ENCODE assay signal across 13 cellular contexts in the genomic region with DNA sequence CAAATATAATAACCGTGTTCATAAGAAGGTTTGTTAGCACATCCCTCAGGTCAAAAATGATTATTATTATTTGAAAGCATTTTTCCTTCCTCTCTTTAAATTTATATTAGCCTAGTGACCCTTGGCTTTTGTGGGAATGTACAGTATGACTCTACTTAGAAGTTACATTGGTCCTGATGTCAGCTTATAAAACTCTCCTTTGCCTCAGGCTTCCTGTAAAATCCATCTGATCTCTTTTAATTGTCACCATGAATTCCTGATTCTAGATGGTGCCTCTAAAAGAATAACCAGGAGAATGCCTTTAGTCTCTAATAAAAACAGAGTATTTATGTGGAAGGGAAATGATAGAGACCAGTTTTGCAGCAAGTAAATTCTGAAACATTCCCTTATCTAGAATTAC.
DNase-seq lines count a peak whose midpoint lies in the region; ATAC-seq and TF ChIP-seq lines count a peak whose summit lies in the region.
"Had no signal": no experiment of that assay in that cellular context is flagged by ENCODE, and none has a peak within 500 bp of the region (broad histone marks: within the 10 kb centered on the region; RNA-seq: fewer than 3 reads in every experiment).

No MANE protein-coding gene starts in this region.

- DNase-seq in EH (ENCODE audit: low read depth), result peak; percentile 74
- DNase-seq in GM23248, result peak; percentile 10
- peak; percentile 82 for DNase-seq in PC-3
- DNase-seq in mesenchymal stem cell, result no peak
- DNase-seq in lower lobe of right lung, result no peak
- no peak for DNase-seq in T-helper 1 cell
- DNase-seq in DMS153 (lab: John Stamatoyannopoulos, UW), result no peak
- DNase-seq: CD4-positive, alpha-beta memory T cell; DND-41; H7 had no signal

- no peak overlapping the region for H3K23ac ChIP-seq in mesenchymal stem cell (ENCODE audit: low read length in 2 of 2)

- BruUV-seq in PC-3 (replicated peaks; lab: Mats Ljungman, UMichigan), result no TSS peak

- TF ChIP-seq CTCF in PC-3 (conservative IDR thresholded peaks at IDR 0.05; ENCODE audit: low read depth, low read length), result no peak
- TF ChIP-seq CTCF in lower lobe of right lung (IDR thresholded peaks at IDR 0.05), result no peak

- no peak overlapping the region for H2BK120ac ChIP-seq in mesenchymal stem cell (ENCODE audit: low read depth, low read length)

- no peaks in the 10 kb centered on the region for H3K9me3 ChIP-seq in GM23248 (ENCODE audit: low read depth)
- no peaks in the 10 kb centered on the region for H3K9me3 ChIP-seq in PC-3 (ENCODE audit: low read length)
- H3K9me3 ChIP-seq in mesenchymal stem cell (ENCODE audit: control insufficient read depth, low read length), result peaks cover 7% of the 10 kb centered on the region
- peaks cover 7% of the 10 kb centered on the region for H3K9me3 ChIP-seq in lower lobe of right lung

- no peak overlapping the region for H2BK12ac ChIP-seq in mesenchymal stem cell (ENCODE audit: low read length in 2 of 2)

- CTCF ChIA-PET in PC-3 (lab: Charles Lee), result no interaction called here

- H3K27ac ChIP-seq in GM23248, result peak overlapping the region; percentile 63
- H3K27ac ChIP-seq in PC-3 (ENCODE audit: low read length), result peak overlapping the region; percentile 98
- H3K27ac ChIP-seq in mesenchymal stem cell (ENCODE audit: low read length, poor library complexity, severe bottlenecking), result no peak overlapping the region
- H3K27ac ChIP-seq in lower lobe of right lung, result no peak overlapping the region
- H3K27ac ChIP-seq: C4-2B had no signal

- no peak overlapping the region for H2BK5ac ChIP-seq in mesenchymal stem cell (ENCODE audit: low read depth, low read length, poor library complexity, severe bottlenecking)

- H3K9ac ChIP-seq in GM23248, result no peak overlapping the region
- peak overlapping the region; percentile 78 for H3K9ac ChIP-seq in PC-3 (ENCODE audit: low read length)
- H3K9ac ChIP-seq in mesenchymal stem cell (ENCODE audit: low read length), result peak overlapping the region; percentile 31

- H2AK5ac ChIP-seq in mesenchymal stem cell (ENCODE audit: low read length, severe bottlenecking), result no peak overlapping the region

- no peaks in the 10 kb centered on the region for H3K36me3 ChIP-seq in GM23248 (ENCODE audit: low read depth)
- no peaks in the 10 kb centered on the region for H3K36me3 ChIP-seq in PC-3 (ENCODE audit: low read depth, low read length)
- no peaks in the 10 kb centered on the region for H3K36me3 ChIP-seq in mesenchymal stem cell (ENCODE audit: control insufficient read depth in 1 of 2, insufficient read depth in 2 of 2, low read depth in 1 of 2, low read length in 2 of 2)
- no peaks in the 10 kb centered on the region for H3K36me3 ChIP-seq in lower lobe of right lung

- H3K14ac ChIP-seq in mesenchymal stem cell (ENCODE audit: low read length in 2 of 2), result no peak overlapping the region

- H4K20me1 ChIP-seq in GM23248 (ENCODE audit: insufficient read depth), result no peaks in the 10 kb centered on the region
- H4K20me1 ChIP-seq in PC-3 (ENCODE audit: low read length), result no peaks in the 10 kb centered on the region

- no peak overlapping the region for H3K4me3 ChIP-seq in GM23248
- H3K4me3 ChIP-seq in PC-3 (ENCODE audit: low read length), result no peak overlapping the region; the same call in 1 of the 2 replicates
- H3K4me3 ChIP-seq in mesenchymal stem cell (ENCODE audit: insufficient read depth in 1 of 2, low read depth in 1 of 2, low read length in 2 of 2), result no peak overlapping the region
- H3K4me3 ChIP-seq in lower lobe of right lung, result no peak overlapping the region
- H3K4me3 ChIP-seq: GM12878, GM23338 had no signal

- no peak overlapping the region for H4K91ac ChIP-seq in mesenchymal stem cell (ENCODE audit: low read length)

- no peak overlapping the region for H2BK15ac ChIP-seq in mesenchymal stem cell (ENCODE audit: low read depth, poor library complexity, severe bottlenecking)

- H3K4me2 ChIP-seq in GM23248 (ENCODE audit: unreplicated experiment) (peak overlapping the region; percentile 40), PC-3 (ENCODE audit: low read length) (peak overlapping the region; percentile 71), mesenchymal stem cell (ENCODE audit: low read length, poor library complexity, severe bottlenecking) (no peak overlapping the region)
- H3K4me2 ChIP-seq: GM23338 had no signal

- H3K79me2 ChIP-seq in GM23248 (ENCODE audit: insufficient read depth) (no peaks in the 10 kb centered on the region), PC-3 (ENCODE audit: low read length) (no peaks in the 10 kb centered on the region)

- in situ Hi-C loops in GM23248 (cut with MboI), result no loop called here

- POLR2A ChIA-PET in PC-3 (lab: Charles Lee; ENCODE audit: unreplicated experiment), result interaction anchor here (0.9 kb wide), 1 partner anchor 642 kb away, joined by 7 read pairs; no protein-coding TSS in a partner anchor

- intact Hi-C loops in PC-3 (cut with micrococcal nuclease), result loop anchor here (2.0 to 5.0 kb wide), 2 partner anchors 67 to 190 kb away; no protein-coding TSS in a partner anchor
- intact Hi-C loops in lower lobe of right lung (cut with DNase I), result no loop called here

- ATAC-seq in PC-3 (peak; percentile 27), lower lobe of right lung (no peak)
- ATAC-seq: GM23338 had no signal

- H3K9me2 ChIP-seq in GM23248 (ENCODE audit: insufficient read depth), result no peaks in the 10 kb centered on the region
- H3K9me2 ChIP-seq in PC-3 (replicated peaks; ENCODE audit: low read length), result no peaks in the 10 kb centered on the region

- H3K79me1 ChIP-seq in mesenchymal stem cell (replicated peaks; ENCODE audit: low read length, poor library complexity, severe bottlenecking), result no peaks in the 10 kb centered on the region

- no peaks in the 10 kb centered on the region for H3K27me3 ChIP-seq in GM23248 (replicated peaks; ENCODE audit: insufficient read depth)
- H3K27me3 ChIP-seq in PC-3 (ENCODE audit: low read length), result no peaks in the 10 kb centered on the region
- H3K27me3 ChIP-seq in mesenchymal stem cell (ENCODE audit: control insufficient read depth in 1 of 2, insufficient read depth in 1 of 2, low read length in 2 of 2), result no peaks in the 10 kb centered on the region
- H3K27me3 ChIP-seq in lower lobe of right lung (ENCODE audit: low read depth), result no peaks in the 10 kb centered on the region

- no peak overlapping the region for H3K4ac ChIP-seq in mesenchymal stem cell (ENCODE audit: low read depth in 1 of 2, low read length in 2 of 2)

- H4K8ac ChIP-seq in mesenchymal stem cell (ENCODE audit: low read length), result no peak overlapping the region

- WGBS in GM23248 (ENCODE audit: low coverage in 1 of 2, low lambda C conversion rate in 2 of 2, missing lambda C conversion rate in 2 of 2), 2 experiments, result 97 to 100% methylated on average over 1 of the region's 1 CpG
- WGBS in mesenchymal stem cell, result no CpG with 5 or more reads among the region's 1 CpG

- H3K4me1 ChIP-seq in GM23248 (ENCODE audit: insufficient read depth) (peaks cover 51% of the 10 kb centered on the region), PC-3 (ENCODE audit: insufficient read depth, low read length) (peaks cover 48% of the 10 kb centered on the region), mesenchymal stem cell (ENCODE audit: control insufficient read depth, insufficient read depth, low read depth, low read length) (no peaks in the 10 kb centered on the region), lower lobe of right lung (no peaks in the 10 kb centered on the region)

- H3F3A ChIP-seq in GM23248 (ENCODE audit: insufficient read depth) (peaks cover 53% of the 10 kb centered on the region), PC-3 (ENCODE audit: low read length, unreplicated experiment) (peaks cover 28% of the 10 kb centered on the region)

- no peak overlapping the region for H2AFZ ChIP-seq in GM23248
- no peak overlapping the region for H2AFZ ChIP-seq in PC-3 (ENCODE audit: low read length)
- H2AFZ ChIP-seq in mesenchymal stem cell (ENCODE audit: low read depth, low read length), result no peak overlapping the region
- H2AFZ ChIP-seq: GM23338 had no signal

- no peak overlapping the region for H3K18ac ChIP-seq in mesenchymal stem cell (ENCODE audit: low read depth in 1 of 2, low read length in 2 of 2)

Comparison
In these comparisons a context has a peak if more than half of its experiments do, and no peak if none do; other contexts are left out.
1. DNase-seq: peak in EH (single experiment), GM23248 (single experiment) and PC-3 (single experiment); none in mesenchymal stem cell (single experiment), lower lobe of right lung (single experiment), T-helper 1 cell (0 of 5) and DMS153 (single experiment).
2. H3K27ac ChIP-seq: peak in GM23248 (single experiment) and PC-3 (single experiment); none in mesenchymal stem cell (single experiment) and lower lobe of right lung (single experiment).